1 cellular context compared by ENCODE assay signal in the genomic region with DNA sequence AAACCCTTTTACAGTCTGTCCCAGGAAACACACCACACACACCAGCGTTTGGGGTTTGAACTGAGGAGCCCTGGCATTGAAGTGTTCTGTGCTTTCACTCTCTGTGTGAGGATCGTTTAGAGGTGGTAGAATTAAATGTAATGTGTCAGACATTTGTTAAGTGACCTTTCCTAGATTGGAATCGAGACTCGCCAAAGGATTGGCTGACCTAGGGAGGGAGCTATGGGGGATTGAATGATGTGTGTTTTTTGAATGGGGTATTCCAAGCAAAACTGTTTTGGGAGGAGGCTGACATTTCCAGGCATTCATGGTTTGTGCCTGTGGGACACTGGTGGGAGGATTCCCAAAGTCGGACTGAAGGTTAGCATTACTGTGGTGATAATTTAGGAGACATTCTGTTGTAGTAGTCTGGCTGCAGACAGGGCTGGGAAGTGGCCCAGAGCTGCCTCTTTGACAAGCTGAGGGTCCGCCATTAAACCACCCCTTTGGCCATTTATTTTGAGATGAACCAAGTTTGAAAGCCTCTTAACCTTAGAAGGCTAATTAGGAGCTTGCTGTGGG.
TF ChIP-seq lines count a peak whose summit lies in the region.

No MANE protein-coding gene starts in this region.

TF ChIP-seq in HCT116, 20 proteins besides CTCF, POLR2A, EP300 and RAD21:
- no peak for TF ChIP-seq YY1 (IDR thresholded peaks at IDR 0.05; ENCODE audit: extremely low read depth, insufficient replicate concordance, low read depth, low read length)
- no peak for TF ChIP-seq ATF3 (IDR thresholded peaks at IDR 0.05)
- TF ChIP-seq ELF1 (IDR thresholded peaks at IDR 0.05; ENCODE audit: borderline replicate concordance, low read depth), result no peak
- no peak for TF ChIP-seq MAX (IDR thresholded peaks at IDR 0.05)
- TF ChIP-seq SP1 (IDR thresholded peaks at IDR 0.05; ENCODE audit: low read depth), result no peak
- TF ChIP-seq EGR1 (IDR thresholded peaks at IDR 0.05; ENCODE audit: low read depth), result no peak
- no peak for TF ChIP-seq TCF7L2 (IDR thresholded peaks at IDR 0.05; ENCODE audit: borderline replicate concordance, extremely low read depth, insufficient read depth, insufficient read length)
- no peak for TF ChIP-seq EZH2 (IDR thresholded peaks at IDR 0.05)
- no peak for TF ChIP-seq SRF (IDR thresholded peaks at IDR 0.05; ENCODE audit: low read depth)
- TF ChIP-seq ZBTB33 (IDR thresholded peaks at IDR 0.05; ENCODE audit: extremely low read depth, insufficient replicate concordance, low read length), result no peak
- no peak for TF ChIP-seq CBX3 (IDR thresholded peaks at IDR 0.05; ENCODE audit: low read depth)
